In genomic region chr17:1486802-1487695, GRCh38 we compare ENCODE assay signal across 1 cellular context.
TF ChIP-seq lines count a peak whose summit lies in the region.

No MANE protein-coding gene starts in this region.

TF ChIP-seq in GM12878, 131 proteins besides CTCF, POLR2A, EP300 and RAD21 (continued from another document):
- no peak for TF ChIP-seq TCF7 (IDR thresholded peaks at IDR 0.05; ENCODE audit: borderline replicate concordance)
- TF ChIP-seq CHD2 (IDR thresholded peaks at IDR 0.05; ENCODE audit: borderline replicate concordance, low read depth, low read length) = no peak
- peak; percentile 42 for TF ChIP-seq NR2F1 (conservative IDR thresholded peaks at IDR 0.05)
- TF ChIP-seq MTA2 (IDR thresholded peaks at IDR 0.05; ENCODE audit: low read depth) = 0 out of 2 replicates have a peak, but pooled peaks have one; percentile 13
- TF ChIP-seq HDGF (IDR thresholded peaks at IDR 0.05) = peak; percentile 78; the same call in 1 of the 2 replicates
- no peak for TF ChIP-seq SUPT20H (IDR thresholded peaks at IDR 0.05; ENCODE audit: borderline replicate concordance, control insufficient read depth, low read depth, low read length)
- no peak for TF ChIP-seq PAX5 (IDR thresholded peaks at IDR 0.05; ENCODE audit: borderline replicate concordance, low read depth, low read length)
- no peak for TF ChIP-seq ETV6 (conservative IDR thresholded peaks at IDR 0.05 in 1 of 2, IDR thresholded peaks at IDR 0.05 in 1 of 2; ENCODE audit: borderline replicate concordance in 1 of 2, low read depth in 1 of 2)
- peak; percentile 57; the same call in 1 of the 2 replicates for TF ChIP-seq SMAD5 (IDR thresholded peaks at IDR 0.05; ENCODE audit: low read depth)
- peak; percentile 58; the same call in 1 of the 2 replicates for TF ChIP-seq TCF12 (IDR thresholded peaks at IDR 0.05; ENCODE audit: low read depth, low read length)
- no peak for TF ChIP-seq CBX3 (IDR thresholded peaks at IDR 0.05; ENCODE audit: borderline replicate concordance, low read depth)
- TF ChIP-seq EED (IDR thresholded peaks at IDR 0.05; ENCODE audit: low read depth) = 0 out of 2 replicates have a peak, but pooled peaks have one; percentile 11
- TF ChIP-seq ZNF24 (IDR thresholded peaks at IDR 0.05) = no peak
- TF ChIP-seq LARP7 (IDR thresholded peaks at IDR 0.05) = 0 out of 2 replicates have a peak, but pooled peaks have one; percentile 34
- no peak for TF ChIP-seq IRF4 (IDR thresholded peaks at IDR 0.05; ENCODE audit: low read depth, low read length)
- peak; percentile 7 to 20; a peak in 1 of 4 replicates for TF ChIP-seq IKZF2 (IDR thresholded peaks at IDR 0.05)
- TF ChIP-seq MEF2B (IDR thresholded peaks at IDR 0.05; ENCODE audit: partially characterized antibody, poor library complexity, severe bottlenecking) = peak; percentile 82
- peak; percentile 29; the same call in 1 of the 2 replicates for TF ChIP-seq DPF2 (IDR thresholded peaks at IDR 0.05)
- peak; percentile 45 for TF ChIP-seq MYC (IDR thresholded peaks at IDR 0.05; ENCODE audit: insufficient read depth, insufficient read length, insufficient replicate concordance, low read length, severe bottlenecking)
- peak; percentile 47; the same call in 1 of the 2 replicates for TF ChIP-seq TCF3 (IDR thresholded peaks at IDR 0.05; ENCODE audit: borderline replicate concordance, insufficient read depth, low read depth, low read length)
- peak; percentile 72; the same call in 1 of the 2 replicates for TF ChIP-seq NBN (IDR thresholded peaks at IDR 0.05)
- peak; percentile 37; the same call in 1 of the 2 replicates for TF ChIP-seq BACH1 (IDR thresholded peaks at IDR 0.05; ENCODE audit: borderline replicate concordance)
- TF ChIP-seq, protein P1, sequence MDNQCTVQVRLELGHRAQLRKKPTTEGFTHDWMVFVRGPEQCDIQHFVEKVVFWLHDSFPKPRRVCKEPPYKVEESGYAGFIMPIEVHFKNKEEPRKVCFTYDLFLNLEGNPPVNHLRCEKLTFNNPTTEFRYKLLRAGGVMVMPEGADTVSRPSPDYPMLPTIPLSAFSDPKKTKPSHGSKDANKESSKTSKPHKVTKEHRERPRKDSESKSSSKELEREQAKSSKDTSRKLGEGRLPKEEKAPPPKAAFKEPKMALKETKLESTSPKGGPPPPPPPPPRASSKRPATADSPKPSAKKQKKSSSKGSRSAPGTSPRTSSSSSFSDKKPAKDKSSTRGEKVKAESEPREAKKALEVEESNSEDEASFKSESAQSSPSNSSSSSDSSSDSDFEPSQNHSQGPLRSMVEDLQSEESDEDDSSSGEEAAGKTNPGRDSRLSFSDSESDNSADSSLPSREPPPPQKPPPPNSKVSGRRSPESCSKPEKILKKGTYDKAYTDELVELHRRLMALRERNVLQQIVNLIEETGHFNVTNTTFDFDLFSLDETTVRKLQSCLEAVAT (IDR thresholded peaks at IDR 0.05) = 0 out of 2 replicates have a peak, but pooled peaks have one; percentile 59
- TF ChIP-seq, protein P2, sequence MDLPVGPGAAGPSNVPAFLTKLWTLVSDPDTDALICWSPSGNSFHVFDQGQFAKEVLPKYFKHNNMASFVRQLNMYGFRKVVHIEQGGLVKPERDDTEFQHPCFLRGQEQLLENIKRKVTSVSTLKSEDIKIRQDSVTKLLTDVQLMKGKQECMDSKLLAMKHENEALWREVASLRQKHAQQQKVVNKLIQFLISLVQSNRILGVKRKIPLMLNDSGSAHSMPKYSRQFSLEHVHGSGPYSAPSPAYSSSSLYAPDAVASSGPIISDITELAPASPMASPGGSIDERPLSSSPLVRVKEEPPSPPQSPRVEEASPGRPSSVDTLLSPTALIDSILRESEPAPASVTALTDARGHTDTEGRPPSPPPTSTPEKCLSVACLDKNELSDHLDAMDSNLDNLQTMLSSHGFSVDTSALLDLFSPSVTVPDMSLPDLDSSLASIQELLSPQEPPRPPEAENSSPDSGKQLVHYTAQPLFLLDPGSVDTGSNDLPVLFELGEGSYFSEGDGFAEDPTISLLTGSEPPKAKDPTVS (IDR thresholded peaks at IDR 0.05; ENCODE audit: low read depth, low read length) = no peak
- no peak for TF ChIP-seq SRF (IDR thresholded peaks at IDR 0.05; ENCODE audit: low read depth in 2 of 2, low read length in 2 of 2)
- TF ChIP-seq IRF5 (IDR thresholded peaks at IDR 0.05; ENCODE audit: borderline replicate concordance) = no peak
- TF ChIP-seq, protein P3, sequence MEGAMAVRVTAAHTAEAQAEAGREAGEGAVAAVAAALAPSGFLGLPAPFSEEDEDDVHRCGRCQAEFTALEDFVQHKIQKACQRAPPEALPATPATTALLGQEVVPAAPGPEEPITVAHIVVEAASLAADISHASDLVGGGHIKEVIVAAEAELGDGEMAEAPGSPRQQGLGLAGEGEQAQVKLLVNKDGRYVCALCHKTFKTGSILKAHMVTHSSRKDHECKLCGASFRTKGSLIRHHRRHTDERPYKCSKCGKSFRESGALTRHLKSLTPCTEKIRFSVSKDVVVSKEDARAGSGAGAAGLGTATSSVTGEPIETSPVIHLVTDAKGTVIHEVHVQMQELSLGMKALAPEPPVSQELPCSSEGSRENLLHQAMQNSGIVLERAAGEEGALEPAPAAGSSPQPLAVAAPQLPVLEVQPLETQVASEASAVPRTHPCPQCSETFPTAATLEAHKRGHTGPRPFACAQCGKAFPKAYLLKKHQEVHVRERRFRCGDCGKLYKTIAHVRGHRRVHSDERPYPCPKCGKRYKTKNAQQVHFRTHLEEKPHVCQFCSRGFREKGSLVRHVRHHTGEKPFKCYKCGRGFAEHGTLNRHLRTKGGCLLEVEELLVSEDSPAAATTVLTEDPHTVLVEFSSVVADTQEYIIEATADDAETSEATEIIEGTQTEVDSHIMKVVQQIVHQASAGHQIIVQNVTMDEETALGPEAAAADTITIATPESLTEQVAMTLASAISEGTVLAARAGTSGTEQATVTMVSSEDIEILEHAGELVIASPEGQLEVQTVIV (IDR thresholded peaks at IDR 0.05; ENCODE audit: borderline replicate concordance, partially characterized antibody) = no peak
- TF ChIP-seq BCLAF1 (IDR thresholded peaks at IDR 0.05) = no peak
- TF ChIP-seq EGR1 (IDR thresholded peaks at IDR 0.05; ENCODE audit: borderline replicate concordance in 1 of 2, low read depth in 2 of 2, low read length in 2 of 2) = peak in 1 of 2 experiments; percentile 40; a peak in 1 of 3 replicates
- peak; percentile 27 for TF ChIP-seq NKRF (conservative IDR thresholded peaks at IDR 0.05)
- TF ChIP-seq PML (IDR thresholded peaks at IDR 0.05; ENCODE audit: low read length) = no peak
- no peak for TF ChIP-seq ATF7 (IDR thresholded peaks at IDR 0.05; ENCODE audit: low read depth)
- TF ChIP-seq BHLHE40 (IDR thresholded peaks at IDR 0.05; ENCODE audit: borderline replicate concordance in 1 of 2, low read depth in 2 of 2, low read length in 1 of 2) = peak in 1 of 2 experiments; percentile 59; a peak in 3 of 4 replicates
- peak; percentile 40 for TF ChIP-seq IKZF1 (conservative IDR thresholded peaks at IDR 0.05)
- TF ChIP-seq SPI1 (IDR thresholded peaks at IDR 0.05; ENCODE audit: borderline replicate concordance, insufficient read depth, low read depth, low read length) = no peak
- peak; percentile 85 for TF ChIP-seq ZNF687 (IDR thresholded peaks at IDR 0.05)
- peak; percentile 30; the same call in 1 of the 2 replicates for TF ChIP-seq MXI1 (IDR thresholded peaks at IDR 0.05; ENCODE audit: low read depth, low read length)
- TF ChIP-seq TAF1 (IDR thresholded peaks at IDR 0.05; ENCODE audit: borderline replicate concordance, low read depth, low read length) = 0 out of 2 replicates have a peak, but pooled peaks have one; percentile 33
- 0 out of 2 replicates have a peak, but pooled peaks have one; percentile 35 for TF ChIP-seq SMARCA5 (IDR thresholded peaks at IDR 0.05)
- TF ChIP-seq ZNF217 (IDR thresholded peaks at IDR 0.05) = 0 out of 2 replicates have a peak, but pooled peaks have one; percentile 91
- no peak for TF ChIP-seq CEBPB (IDR thresholded peaks at IDR 0.05; ENCODE audit: borderline replicate concordance in 1 of 2, low read depth in 2 of 2, low read length in 2 of 2)
- TF ChIP-seq SREBF1 (IDR thresholded peaks at IDR 0.05; ENCODE audit: low read length) = no peak
- TF ChIP-seq SMC3 (IDR thresholded peaks at IDR 0.05; ENCODE audit: borderline replicate concordance, low read length) = no peak
- TF ChIP-seq ZNF207 (IDR thresholded peaks at IDR 0.05; ENCODE audit: borderline replicate concordance) = no peak
- no peak for TF ChIP-seq FOS (IDR thresholded peaks at IDR 0.05; ENCODE audit: borderline replicate concordance, extremely low read depth, insufficient read length)
- TF ChIP-seq NFYA (IDR thresholded peaks at IDR 0.05; ENCODE audit: borderline replicate concordance, low read depth, low read length) = no peak
